ENCODE assay signal across 8 cellular contexts in the genomic region with DNA sequence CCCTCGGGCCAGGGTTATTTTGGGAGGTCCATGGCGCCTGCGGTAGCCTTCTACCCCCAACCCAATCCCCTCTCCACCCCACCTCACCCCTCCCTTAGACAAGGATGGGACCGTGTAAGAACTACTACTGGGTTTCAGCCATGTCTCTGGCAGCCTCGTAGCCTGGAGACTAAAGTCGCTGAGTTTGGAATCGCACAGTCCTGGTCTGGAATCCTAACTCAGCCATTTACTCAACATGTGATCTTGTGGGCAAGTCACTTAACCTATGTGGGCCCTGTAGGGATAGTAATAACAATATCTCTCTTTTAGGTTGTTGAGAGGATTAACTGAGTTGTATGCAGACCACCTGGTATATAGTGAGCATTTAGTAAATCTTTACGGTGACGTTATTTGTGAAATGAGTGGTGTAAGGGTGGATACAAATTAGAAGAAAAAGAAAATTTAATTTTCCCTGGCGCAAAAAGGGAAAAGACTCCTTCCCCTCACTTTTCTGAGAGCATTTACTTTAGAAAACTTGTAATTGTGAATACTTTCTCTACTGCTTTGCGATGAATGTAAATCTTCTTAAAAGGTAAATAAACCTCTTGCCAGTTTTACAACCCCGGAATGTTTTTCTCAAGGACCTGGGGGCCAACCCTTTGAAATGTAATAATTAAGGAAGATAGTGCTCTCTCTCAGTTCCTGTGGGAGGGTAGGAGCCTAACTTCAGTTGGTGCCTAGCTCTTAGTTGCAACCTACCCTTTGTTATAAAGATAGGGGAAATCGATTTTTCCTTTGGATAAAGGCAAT. TPM values are rescaled to one million over a fixed set of nuclear protein-coding genes. Genes with fewer than 3 reads are reported as not detected.
A peak's percentile ranks its signal among the peaks of the same experiment; 100 is the strongest.
DNase-seq lines count a peak whose midpoint lies in the region; ATAC-seq and TF ChIP-seq lines count a peak whose summit lies in the region.

No MANE protein-coding gene starts in this region.

- no peak for TF ChIP-seq POLR2A in Peyer's patch (IDR thresholded peaks at IDR 0.05)

- H3K9me3 Mint-ChIP-seq in neural crest cell, result no peaks in the 10 kb centered on the region

- H2AFZ ChIP-seq in ACC112 (ENCODE audit: low read length, unreplicated experiment), result peak overlapping the region; percentile 85

- H3K27ac ChIP-seq in ACC112 (ENCODE audit: low read depth, low read length) (peak overlapping the region; percentile 81), Peyer's patch (peak overlapping the region; percentile 80 to 88 (median 86)), esophagus (ENCODE audit: low read depth in 2 of 2, low read length in 1 of 2) (peak overlapping the region; percentile 88 to 90)

- no peak for DNase-seq in Peyer's patch
- no peak for DNase-seq in neural crest cell (ENCODE audit: low read depth, low spot score)
- no peak for DNase-seq in islet precursor cell
- no peak for DNase-seq in ACHN

- H3K36me3 Mint-ChIP-seq in neural crest cell (ENCODE audit: low read depth), result peaks cover 7% of the 10 kb centered on the region

- H3K79me2 ChIP-seq in ACC112 (ENCODE audit: control insufficient read depth, insufficient read depth, low read length, unreplicated experiment), result peaks cover 14% of the 10 kb centered on the region

- TF ChIP-seq CTCF in Peyer's patch (IDR thresholded peaks at IDR 0.05), result no peak
- TF ChIP-seq CTCF in neural crest cell (conservative IDR thresholded peaks at IDR 0.05), result no peak

- H3K27me3 ChIP-seq in ACC112 (ENCODE audit: insufficient read depth, low read length) (no peaks in the 10 kb centered on the region), Peyer's patch (no peaks in the 10 kb centered on the region), esophagus (ENCODE audit: control insufficient read depth in 1 of 2, insufficient read depth in 2 of 2, low read length in 2 of 2) (no peaks in the 10 kb centered on the region)

- peak overlapping the region; percentile 99 for H3K4me3 Mint-ChIP-seq in neural crest cell

- peak overlapping the region; percentile 100 for H3K27ac Mint-ChIP-seq in neural crest cell (ENCODE audit: unreplicated experiment)

- 31 to 35% methylated on average over 13 of the region's 13 CpGs for WGBS in esophagus, 2 donors

- ATAC-seq in GM18520 (IDR thresholded peaks at IDR 0.05; ENCODE audit: unreplicated experiment) (peak; percentile 17), HG03159 (IDR thresholded peaks at IDR 0.05; ENCODE audit: unreplicated experiment) (peak; percentile 39)

- no peaks in the 10 kb centered on the region for H3K27me3 Mint-ChIP-seq in neural crest cell (ENCODE audit: low read depth)

- H3K4me1 Mint-ChIP-seq in neural crest cell, result peaks cover 35% of the 10 kb centered on the region

- no peaks in the 10 kb centered on the region; the same call in 1 of the 2 replicates for H3K36me3 ChIP-seq in ACC112 (ENCODE audit: insufficient read depth, low read length)
- H3K36me3 ChIP-seq in Peyer's patch, result peaks cover 0 to 21% (median 0%) of the 10 kb centered on the region in 3 donors
- H3K36me3 ChIP-seq in esophagus (ENCODE audit: control insufficient read depth in 2 of 2, insufficient read depth in 2 of 2, low read length in 1 of 2), result peaks cover 7 to 8% of the 10 kb centered on the region in 2 donors

- H3K4me1 ChIP-seq in ACC112 (ENCODE audit: control insufficient read depth, insufficient read depth, low read length, unreplicated experiment), result peaks cover 6% of the 10 kb centered on the region
- peaks cover 0 to 10% (median 3%) of the 10 kb centered on the region in 4 donors for H3K4me1 ChIP-seq in Peyer's patch
- H3K4me1 ChIP-seq in esophagus (ENCODE audit: control insufficient read depth in 2 of 2, insufficient read depth in 2 of 2, low read length in 1 of 2), result peaks cover 0 to 5% of the 10 kb centered on the region in 2 donors

- in situ Hi-C loops in ACHN (cut with HindIII; ENCODE audit: low pct_ligation_motif_present, low pct_unique_long_range_greater_than_20kb, low sequenced_read_pairs), result no loop called here

- no peaks in the 10 kb centered on the region for H3K9me3 ChIP-seq in Peyer's patch
- no peaks in the 10 kb centered on the region for H3K9me3 ChIP-seq in esophagus (ENCODE audit: control insufficient read depth in 2 of 2, insufficient read depth in 1 of 2, low read depth in 1 of 2, low read length in 1 of 2)

- H3K4me3 ChIP-seq in ACC112 (ENCODE audit: low read depth, low read length) (peak overlapping the region; percentile 99), Peyer's patch (peak overlapping the region; percentile 69 to 84 (median 78)), esophagus (ENCODE audit: low read depth in 1 of 2, low read length in 2 of 2) (peak overlapping the region; percentile 77 to 93)

RNA-seq across cellular contexts. Expression of a gene that starts 0.6 kb away (rescaled TPM):
- total RNA-seq in Peyer's patch (10 to 100 TPM; 44.2 to 74.3 (median 46.7) TPM), neural crest cell (89.8 and 97.3 TPM in 2 replicates)
- 100 to 1,000 TPM; 106 to 143 TPM for polyA plus RNA-seq in esophagus

RNA-seq across cellular contexts. Expression of a gene that starts 14.5 kb away (rescaled TPM):
- total RNA-seq in Peyer's patch (1 to 10 TPM in 3 of 4 donors, under 1 TPM in 1; 0.67 to 9.9 (median 3.2) TPM), neural crest cell (10.5 and 11.5 TPM in 2 replicates)
- polyA plus RNA-seq in esophagus, result 1 to 10 TPM; 3.0 to 4.1 TPM

RNA-seq across cellular contexts. Expression of a gene that starts 17.9 kb away (rescaled TPM):
- total RNA-seq in Peyer's patch (10 to 100 TPM in 1 of 4 donors, 1 to 10 TPM in 3; 1.6 to 41.3 (median 4.2) TPM), neural crest cell (not detected in 2 replicates)
- 1 to 10 TPM in 1 of 2 donors, under 1 TPM in 1; 1.00 to 1.9 TPM for polyA plus RNA-seq in esophagus
